8 cellular contexts compared by ENCODE assay signal in the genomic region with DNA sequence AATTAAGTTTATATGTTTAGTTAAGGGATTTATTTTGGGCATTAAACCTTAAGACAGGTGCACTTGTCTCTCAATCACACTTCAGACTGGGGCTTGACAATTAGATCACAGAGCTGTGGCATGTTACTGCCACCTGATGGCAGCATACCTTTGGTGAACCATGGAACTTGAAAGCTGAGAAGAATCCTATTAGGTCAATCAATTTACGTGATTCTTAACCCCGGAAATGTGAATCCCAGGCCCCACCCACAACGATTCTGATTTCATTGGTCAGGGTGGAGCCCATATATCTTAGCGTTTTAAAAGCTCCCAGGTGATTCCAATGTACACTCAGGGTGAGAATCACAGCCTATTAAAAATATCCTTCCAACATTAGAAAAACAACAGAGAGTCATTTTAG.
A peak's percentile ranks its signal among the peaks of the same experiment; 100 is the strongest.
DNase-seq lines count a peak whose midpoint lies in the region; ATAC-seq and TF ChIP-seq lines count a peak whose summit lies in the region.

No MANE protein-coding gene starts in this region.

- POLR2A ChIA-PET in A673 (lab: Charles Lee; ENCODE audit: low non-redundant PET), result no interaction called here

- DNase-seq in A673 (ENCODE audit: low spot score), result peak; percentile 57
- DNase-seq in GM12864 (ENCODE audit: low read depth), result peak; percentile 18
- DNase-seq in NCI-H2029 (lab: John Stamatoyannopoulos, UW), result peak; percentile 22
- DNase-seq in activated CD4-positive, alpha-beta T cell treated with anti-CD3 and anti-CD28 coated beads, Interleukin-2, amount 50 U/mL, for 48 hours, result peak; percentile 37 to 47
- DNase-seq in fibroblast of lung (ENCODE audit: low read depth in 2 of 2), result peak; percentile 3 to 15
- DNase-seq in osteocyte (ENCODE audit: extremely low spot score, unreplicated experiment), result peak; percentile 6
- DNase-seq in mesothelial cell of epicardium (ENCODE audit: low spot score in 2 of 2, unreplicated experiment in 2 of 2), result no peak

- H3K27ac ChIP-seq in A673 (ENCODE audit: low read depth, low read length, poor library complexity, severe bottlenecking) (no peak overlapping the region), fibroblast of lung (ENCODE audit: insufficient read depth, low read length) (no peak overlapping the region)

- intact Hi-C loops in A673 (cut with micrococcal nuclease; ENCODE audit: unreplicated experiment), result loop anchor here (1.0 to 5.0 kb wide), 2 partner anchors 98 to 245 kb away; no protein-coding TSS in a partner anchor

- H3K36me3 ChIP-seq in A673 (ENCODE audit: insufficient read depth, low read length, poor library complexity, severe bottlenecking), result no peaks in the 10 kb centered on the region
- no peaks in the 10 kb centered on the region for H3K36me3 ChIP-seq in fibroblast of lung (ENCODE audit: control insufficient read depth, insufficient read depth, low read length)

- no peak for ATAC-seq in GM21447 (IDR thresholded peaks at IDR 0.05; ENCODE audit: unreplicated experiment)

- H3K4me1 ChIP-seq in A673 (ENCODE audit: insufficient read depth, low read length, poor library complexity, severe bottlenecking), result no peaks in the 10 kb centered on the region
- no peaks in the 10 kb centered on the region for H3K4me1 ChIP-seq in fibroblast of lung (ENCODE audit: control insufficient read depth, extremely low read depth, insufficient read depth, low read length)

- H3K27ac Mint-ChIP-seq in osteocyte (ENCODE audit: unreplicated experiment), result no peak overlapping the region
- H3K27ac Mint-ChIP-seq in mesothelial cell of epicardium, result no peak overlapping the region

- H3K27me3 ChIP-seq in A673 (replicated peaks; ENCODE audit: insufficient read depth, low read depth, low read length, poor library complexity) (no peaks in the 10 kb centered on the region), fibroblast of lung (ENCODE audit: control insufficient read depth, insufficient read depth, low read length) (no peaks in the 10 kb centered on the region)

- no peak overlapping the region for H3K9ac ChIP-seq in fibroblast of lung (ENCODE audit: insufficient read depth, low read length)

- no peak overlapping the region for H2AFZ ChIP-seq in fibroblast of lung (ENCODE audit: low read length)

- no peak overlapping the region for H3K4me2 ChIP-seq in fibroblast of lung (ENCODE audit: extremely low read depth, insufficient read depth, low read length)

- no peaks in the 10 kb centered on the region for H3K36me3 Mint-ChIP-seq in osteocyte (ENCODE audit: unreplicated experiment)
- H3K36me3 Mint-ChIP-seq in mesothelial cell of epicardium, result no peaks in the 10 kb centered on the region

- H3K4me1 Mint-ChIP-seq in osteocyte (ENCODE audit: unreplicated experiment) (no peaks in the 10 kb centered on the region), mesothelial cell of epicardium (no peaks in the 10 kb centered on the region)

- H3K9me3 ChIP-seq in A673 (ENCODE audit: low read depth, low read length, poor library complexity, severe bottlenecking) (no peaks in the 10 kb centered on the region), fibroblast of lung (ENCODE audit: control insufficient read depth, insufficient read depth, low read depth, low read length) (no peaks in the 10 kb centered on the region)

- no peaks in the 10 kb centered on the region for H4K20me1 ChIP-seq in fibroblast of lung (ENCODE audit: control insufficient read depth, extremely low read depth, insufficient read depth, low read length)

- H3K79me2 ChIP-seq in fibroblast of lung (ENCODE audit: control insufficient read depth, insufficient read depth, low read length), result no peaks in the 10 kb centered on the region

- H3K4me3 ChIP-seq in A673 (ENCODE audit: low read depth, low read length, poor library complexity, severe bottlenecking), result no peak overlapping the region
- H3K4me3 ChIP-seq in GM12864 (ENCODE audit: low read depth, low read length), result no peak overlapping the region
- H3K4me3 ChIP-seq in fibroblast of lung (replicated peaks in 1 of 4; ENCODE audit: control extremely low read depth in 1 of 4, insufficient read depth in 1 of 4, low read depth in 3 of 4, low read length in 4 of 4), result no peak overlapping the region

- H3K9me3 Mint-ChIP-seq in osteocyte (ENCODE audit: unreplicated experiment), result no peaks in the 10 kb centered on the region
- peaks cover 16% of the 10 kb centered on the region for H3K9me3 Mint-ChIP-seq in mesothelial cell of epicardium

- CTCF ChIA-PET in A673 (lab: Charles Lee), result interaction anchor here (0.6 to 1.9 kb wide), 8 partner anchors 43 to 423 kb away, joined by 3 to 17 read pairs (median 4); a partner anchor contains a TSS

- H3K27me3 Mint-ChIP-seq in osteocyte (ENCODE audit: unreplicated experiment), result no peaks in the 10 kb centered on the region
- peaks cover 25% of the 10 kb centered on the region for H3K27me3 Mint-ChIP-seq in mesothelial cell of epicardium (ENCODE audit: low read depth)

- TF ChIP-seq CTCF in A673 (conservative IDR thresholded peaks at IDR 0.05; ENCODE audit: low read depth, low read length) (peak; percentile 73), GM12864 (IDR thresholded peaks at IDR 0.05; ENCODE audit: low read depth, low read length, missing control alignments) (peak; percentile 67), fibroblast of lung (conservative IDR thresholded peaks at IDR 0.05 in 1 of 2, IDR thresholded peaks at IDR 0.05 in 1 of 2; ENCODE audit: low read depth in 1 of 2, low read length in 2 of 2) (peak in 1 of 2 donors; percentile 29), osteocyte (IDR thresholded peaks at IDR 0.05) (peak; percentile 55), mesothelial cell of epicardium (IDR thresholded peaks at IDR 0.05; ENCODE audit: unreplicated experiment) (no peak)

- H3K4me3 Mint-ChIP-seq in osteocyte (ENCODE audit: unreplicated experiment), result no peak overlapping the region
- H3K4me3 Mint-ChIP-seq in mesothelial cell of epicardium, result no peak overlapping the region

- BruUV-seq in A673 (replicated peaks; lab: Mats Ljungman, UMichigan), result no TSS peak

Comparison
In these comparisons a context has a peak if more than half of its experiments do, and no peak if none do; other contexts are left out.
1. DNase-seq: peak in A673 (single experiment), GM12864 (single experiment), NCI-H2029 (single experiment), activated CD4-positive, alpha-beta T cell treated with anti-CD3 and anti-CD28 coated beads, Interleukin-2, amount 50 U/mL, for 48 hours (2 of 2), fibroblast of lung (2 of 2) and osteocyte (single experiment); none in mesothelial cell of epicardium (0 of 2).